Comparison of ENCODE assay signal across 15 cellular contexts in the genomic region with DNA sequence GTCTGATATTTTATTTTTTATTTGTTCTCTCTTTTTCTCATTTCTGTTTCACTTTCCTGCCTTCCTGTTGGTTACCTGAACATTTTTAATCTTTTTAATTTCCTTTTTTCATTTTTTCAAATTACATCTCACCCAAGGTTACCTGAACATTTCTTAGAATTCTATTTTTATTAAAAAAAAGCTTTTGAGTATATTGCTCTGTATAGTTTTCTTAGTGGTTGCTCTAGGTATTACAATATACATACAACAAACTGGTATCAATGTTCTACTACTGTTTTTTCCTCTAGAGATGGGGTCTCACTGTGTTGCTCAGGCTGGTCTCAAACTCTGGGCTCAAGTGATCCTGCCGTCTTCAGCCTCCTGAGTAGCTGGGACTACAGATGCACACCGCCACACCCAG.
DNase-seq lines count a peak whose midpoint lies in the region; ATAC-seq and TF ChIP-seq lines count a peak whose summit lies in the region.
"Had no signal": no experiment of that assay in that cellular context is flagged by ENCODE, and none has a peak within 500 bp of the region (broad histone marks: within the 10 kb centered on the region; RNA-seq: fewer than 3 reads in every experiment).

No MANE protein-coding gene starts in this region.

- H3K4me1 Mint-ChIP-seq in endodermal cell (no peaks in the 10 kb centered on the region), progenitor cell of endocrine pancreas (ENCODE audit: low read depth) (peaks cover 40% of the 10 kb centered on the region)

- H3K4me3 ChIP-seq in DND-41 (ENCODE audit: low read depth in 1 of 2, low read length in 2 of 2): no peak overlapping the region
- no peak overlapping the region for H3K4me3 ChIP-seq in endodermal cell (ENCODE audit: low read length)

- H3K36me3 ChIP-seq in DND-41 (ENCODE audit: insufficient read depth, low read length): peaks cover 9% of the 10 kb centered on the region
- H3K36me3 ChIP-seq in endodermal cell (ENCODE audit: control insufficient read depth, insufficient read depth, low read length): peaks cover 62% of the 10 kb centered on the region

- H3K9ac ChIP-seq in DND-41 (ENCODE audit: low read depth, low read length): no peak overlapping the region
- no peak overlapping the region for H3K9ac ChIP-seq in endodermal cell (ENCODE audit: extremely low read depth, low read length, poor library complexity, severe bottlenecking)

- H3K27me3 Mint-ChIP-seq in endodermal cell (ENCODE audit: insufficient read depth): no peaks in the 10 kb centered on the region
- H3K27me3 Mint-ChIP-seq in progenitor cell of endocrine pancreas: no peaks in the 10 kb centered on the region

- no peak overlapping the region for H3K27ac Mint-ChIP-seq in endodermal cell
- H3K27ac Mint-ChIP-seq in progenitor cell of endocrine pancreas: no peak overlapping the region

- no peaks in the 10 kb centered on the region for H3K9me3 ChIP-seq in DND-41 (ENCODE audit: insufficient read depth, low read length, severe bottlenecking)
- H3K9me3 ChIP-seq in endodermal cell (ENCODE audit: control insufficient read depth, low read length): peaks cover 7% of the 10 kb centered on the region

- H3K4me3 Mint-ChIP-seq in endodermal cell (no peak overlapping the region), progenitor cell of endocrine pancreas (ENCODE audit: low read depth) (no peak overlapping the region)

- no peak overlapping the region for H3K27ac ChIP-seq in DND-41 (ENCODE audit: low read length)
- H3K27ac ChIP-seq in endodermal cell (ENCODE audit: low read depth, low read length): no peak overlapping the region
- H3K27ac ChIP-seq: C4-2B had no signal

- TF ChIP-seq CTCF in DND-41 (IDR thresholded peaks at IDR 0.05; ENCODE audit: borderline replicate concordance, extremely low read depth, low read length, poor library complexity, severe bottlenecking) (peak; percentile 9), endodermal cell (conservative IDR thresholded peaks at IDR 0.05) (peak; percentile 53), progenitor cell of endocrine pancreas (IDR thresholded peaks at IDR 0.05; ENCODE audit: unreplicated experiment) (peak; percentile 40)

- no peak overlapping the region for H3K4me2 ChIP-seq in DND-41 (ENCODE audit: insufficient read depth, low read length)

- ATAC-seq in DND-41 (ENCODE audit: insufficient read depth, low read depth) (no peak; the same call in 2 of the 3 replicates), GM21717 (IDR thresholded peaks at IDR 0.05; ENCODE audit: unreplicated experiment) (no peak)
- ATAC-seq: HepG2 had no signal

- DNase-seq in DND-41 (no peak), RKO (ENCODE audit: low spot score) (peak; percentile 16), endodermal cell (no peak), progenitor cell of endocrine pancreas (ENCODE audit: low spot score, unreplicated experiment) (no peak), NCI-H128 (lab: John Stamatoyannopoulos, UW; ENCODE audit: unreplicated experiment) (no peak)
- DNase-seq in effector CD8-positive, alpha-beta T cell (lab: John Stamatoyannopoulos, UW): no peak
- DNase-seq in activated CD4-positive, CD25-positive, alpha-beta regulatory T cell treated with anti-CD3 and anti-CD28 coated beads, Interleukin-2, amount 50 U/mL, for 72 hours: no peak
- DNase-seq: DMS153, NCI-H1436, NCI-H2081 treated with DMSO at 0.1 percent for 48 hours, NCI-H524, SW 1271 had no signal

- H2AFZ ChIP-seq in DND-41 (ENCODE audit: low read depth, low read length): no peak overlapping the region

- H4K20me1 ChIP-seq in DND-41 (ENCODE audit: insufficient read depth, low read length): no peaks in the 10 kb centered on the region

- peaks cover 37% of the 10 kb centered on the region for H3K36me3 Mint-ChIP-seq in endodermal cell (ENCODE audit: low read depth)
- peaks cover 25% of the 10 kb centered on the region for H3K36me3 Mint-ChIP-seq in progenitor cell of endocrine pancreas (ENCODE audit: insufficient read depth)

- H3K27me3 ChIP-seq in DND-41 (ENCODE audit: insufficient read depth, low read length, poor library complexity) (no peaks in the 10 kb centered on the region), endodermal cell (ENCODE audit: control insufficient read depth, insufficient read depth, low read length, poor library complexity, severe bottlenecking) (no peaks in the 10 kb centered on the region)

- H3K9me3 Mint-ChIP-seq in endodermal cell (no peaks in the 10 kb centered on the region), progenitor cell of endocrine pancreas (ENCODE audit: low read depth) (peaks cover 3% of the 10 kb centered on the region)

- no peaks in the 10 kb centered on the region for H3K79me2 ChIP-seq in DND-41 (ENCODE audit: insufficient read depth, low read length)

- WGBS in endodermal cell (ENCODE audit: insufficient coverage in 1 of 2, insufficient read length in 1 of 2), 2 experiments: 92 to 98% methylated on average over 2 of the region's 2 CpGs

- no peaks in the 10 kb centered on the region for H3K4me1 ChIP-seq in DND-41 (ENCODE audit: insufficient read depth, low read length)
- no peaks in the 10 kb centered on the region for H3K4me1 ChIP-seq in endodermal cell (ENCODE audit: control insufficient read depth, insufficient read depth, low read length)
